25 cellular contexts compared by ENCODE assay signal in the genomic region with DNA sequence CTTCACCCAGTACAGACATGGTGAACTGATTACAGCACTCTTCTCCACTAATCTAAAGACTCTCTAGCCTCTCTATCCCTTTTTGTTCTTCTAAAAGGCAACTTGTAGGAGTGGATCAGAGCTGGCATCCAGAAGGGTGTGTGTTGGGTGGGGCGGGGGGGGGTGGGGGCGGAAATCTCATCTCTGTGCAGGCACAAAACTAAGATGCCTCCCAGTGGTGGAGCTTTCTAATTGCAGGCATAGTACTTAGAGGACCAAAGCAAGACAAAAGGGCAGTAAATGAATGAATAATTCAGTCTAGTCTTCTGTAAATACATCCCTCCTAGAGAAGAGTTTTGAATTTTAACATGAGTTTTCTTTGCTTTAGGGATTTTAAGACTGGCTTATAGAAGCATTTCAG. TPM values are rescaled to one million over a fixed set of nuclear protein-coding genes. Genes with fewer than 3 reads are reported as not detected.
DNase-seq lines count a peak whose midpoint lies in the region; ATAC-seq and TF ChIP-seq lines count a peak whose summit lies in the region.
"Had no signal": no experiment of that assay in that cellular context is flagged by ENCODE, and none has a peak within 500 bp of the region (broad histone marks: within the 10 kb centered on the region; RNA-seq: fewer than 3 reads in every experiment).

No MANE protein-coding gene starts in this region.

- no peak for TF ChIP-seq CTCF in left lung (IDR thresholded peaks at IDR 0.05)

- no peak overlapping the region for H3K4me3 ChIP-seq in H7 (ENCODE audit: insufficient read depth, low read depth, low read length)
- no peak overlapping the region for H3K4me3 ChIP-seq in left lung
- H3K4me3 ChIP-seq: gastrocnemius medialis, ovary, SK-N-MC, uterus had no signal

- H3K4me1 ChIP-seq in left lung: no peaks in the 10 kb centered on the region
- H3K4me1 ChIP-seq: gastrocnemius medialis, uterus had no signal

- no peaks in the 10 kb centered on the region for H3K9me3 ChIP-seq in left lung
- H3K9me3 ChIP-seq: gastrocnemius medialis, ovary, uterus had no signal

- no peaks in the 10 kb centered on the region for H3K36me3 ChIP-seq in H7 (replicated peaks; ENCODE audit: control insufficient read depth, insufficient read depth, low read length)
- H3K36me3 ChIP-seq in left lung: no peaks in the 10 kb centered on the region
- H3K36me3 ChIP-seq: gastrocnemius medialis, ovary, uterus had no signal

- H3K27ac ChIP-seq in left lung: no peak overlapping the region
- H3K27ac ChIP-seq: C4-2B, gastrocnemius medialis, ovary, SK-N-MC, uterus had no signal

- intact Hi-C loops in left lung (cut with DNase I): no loop called here

- DNase-seq in DMS53 (lab: John Stamatoyannopoulos, UW) (peak; percentile 2), DMS53 treated with DMSO at 0.1 percent for 48 hours (lab: John Stamatoyannopoulos, UW; ENCODE audit: unreplicated experiment) (no peak), H7 (peak; percentile 61), OCI-M1 (lab: John Stamatoyannopoulos, UW) (peak; percentile 32), iPS-NIHi7 (ENCODE audit: extremely low spot score) (peak; percentile 31), middle frontal gyrus (ENCODE audit: extremely low spot score, low spot score) (no peak), left lung (no peak), NCI-H524 (lab: John Stamatoyannopoulos, UW) (no peak)
- DNase-seq: activated CD4-positive, alpha-beta memory T cell treated with anti-CD3 and anti-CD28 coated beads for 36 hours; activated CD4-positive, CD25-positive, alpha-beta regulatory T cell; activated naive CD4-positive, alpha-beta T cell; amygdala; gastrocnemius medialis; kidney glomerular epithelial cell; mesenchymal stem cell; naive thymus-derived CD4-positive, alpha-beta T cell; NCI-H1048; NCI-H1930; NCI-H345; ovary; uterus had no signal

- no peaks in the 10 kb centered on the region for H3K27me3 ChIP-seq in H7 (ENCODE audit: control insufficient read depth, insufficient read depth, low read length)
- H3K27me3 ChIP-seq in left lung: no peaks in the 10 kb centered on the region
- H3K27me3 ChIP-seq: gastrocnemius medialis, ovary, uterus had no signal

- no peak for ATAC-seq in left lung
- ATAC-seq: gastrocnemius medialis; naive thymus-derived CD4-positive, alpha-beta T cell; sciatic nerve had no signal

RNA-seq across cellular contexts. Expression of a gene that starts 11.4 kb away (rescaled TPM):
- 4.5 and 5.6 TPM in 2 replicates for total RNA-seq in H7 (2014; rRNA removed; shearing (Covaris generic))
- 10 to 100 TPM; 10.5 to 17.7 TPM for total RNA-seq in left lung
- total RNA-seq: A172; activated CD4-positive, alpha-beta memory T cell treated with anti-CD3 and anti-CD28 coated beads for 36 hours had no signal

Comparison
In these comparisons a context has a peak if more than half of its experiments do, and no peak if none do; other contexts are left out.
1. DNase-seq: peak in DMS53 (single experiment), H7 (single experiment), OCI-M1 (single experiment) and iPS-NIHi7 (single experiment); none in DMS53 treated with DMSO at 0.1 percent for 48 hours (single experiment), middle frontal gyrus (single experiment), left lung (0 of 2) and NCI-H524 (0 of 2).